Comparison of ENCODE assay signal across 1 cellular context in genomic region chr18:69220529-69220928, GRCh38.
TF ChIP-seq lines count a peak whose summit lies in the region.

No MANE protein-coding gene starts in this region.

TF ChIP-seq in H1, 55 proteins besides CTCF, POLR2A, EP300 and RAD21:
- TF ChIP-seq CEBPB (IDR thresholded peaks at IDR 0.05; ENCODE audit: low read depth, low read length), result no peak
- no peak for TF ChIP-seq BRCA1 (IDR thresholded peaks at IDR 0.05; ENCODE audit: low read depth, low read length)
